Comparison of ENCODE assay signal across 8 cellular contexts in genomic region chr1:204406621-204407020, GRCh38. TPM values are rescaled to one million over a fixed set of nuclear protein-coding genes. Genes with fewer than 3 reads are reported as not detected.
A peak's percentile ranks its signal among the peaks of the same experiment; 100 is the strongest.
DNase-seq lines count a peak whose midpoint lies in the region; ATAC-seq and TF ChIP-seq lines count a peak whose summit lies in the region.

No MANE protein-coding gene starts in this region.

- no peaks in the 10 kb centered on the region for H3K27me3 ChIP-seq in heart right ventricle
- no peaks in the 10 kb centered on the region for H3K27me3 ChIP-seq in brain microvascular endothelial cell (replicated peaks)
- H3K27me3 ChIP-seq in aorta (ENCODE audit: control insufficient read depth in 1 of 2, insufficient read depth in 2 of 2, low read length in 1 of 2) = no peaks in the 10 kb centered on the region

- in situ Hi-C loops in brain microvascular endothelial cell (cut with HindIII; ENCODE audit: low pct_ligation_motif_present, low sequenced_read_pairs) = no loop called here

- H3K36me3 Mint-ChIP-seq in mesothelial cell of epicardium = peaks cover 5% of the 10 kb centered on the region

- no peaks in the 10 kb centered on the region for H3K9me3 Mint-ChIP-seq in mesothelial cell of epicardium

- TF ChIP-seq CTCF in heart right ventricle (IDR thresholded peaks at IDR 0.05) (no peak), brain microvascular endothelial cell (IDR thresholded peaks at IDR 0.05; ENCODE audit: low read depth, low read length, missing control alignments) (no peak), mesothelial cell of epicardium (IDR thresholded peaks at IDR 0.05; ENCODE audit: unreplicated experiment) (no peak)

- DNase-seq in heart right ventricle (no peak), Right ventricle myocardium superior (no peak), brain microvascular endothelial cell (no peak), mesothelial cell of epicardium (ENCODE audit: low spot score in 2 of 2, unreplicated experiment in 2 of 2) (no peak), aorta (no peak), NCI-H1436 (lab: John Stamatoyannopoulos, UW) (no peak), activated gamma-delta T cell treated with Interleukin-2 at 50 U/mL for 16 hours (no peak)

- intact Hi-C loops in heart right ventricle (cut with DNase I) = no loop called here
- intact Hi-C loops in Right ventricle myocardium superior (cut with DNase I) = no loop called here
- intact Hi-C loops in aorta (cut with DNase I) = loop anchor here in 1 of 2 donors (10.0 kb wide), 1 partner anchor 542 kb away; the partner anchor contains the start of gene SNRPE

- H3K4me3 Mint-ChIP-seq in mesothelial cell of epicardium = peak overlapping the region; percentile 100

- peaks cover 33% of the 10 kb centered on the region for H3K4me1 Mint-ChIP-seq in mesothelial cell of epicardium

- H3K4me3 ChIP-seq in heart right ventricle = peak overlapping the region in 9 of 10 donors; percentile 65 to 97 (median 85)
- H3K4me3 ChIP-seq in brain microvascular endothelial cell (ENCODE audit: low read depth, low read length) = peak overlapping the region; percentile 100
- peak overlapping the region; percentile 57 to 59 for H3K4me3 ChIP-seq in aorta (ENCODE audit: low read length in 2 of 2)

- WGBS in heart right ventricle, 2 donors = 57 to 64% methylated on average over 4 of the region's 4 CpGs
- 26 to 31% methylated on average over 4 of the region's 4 CpGs for WGBS in aorta, 2 donors

- peaks cover 0 to 61% (median 21%) of the 10 kb centered on the region in 9 donors for H3K36me3 ChIP-seq in heart right ventricle
- H3K36me3 ChIP-seq in brain microvascular endothelial cell (replicated peaks) = peaks cover 34% of the 10 kb centered on the region
- H3K36me3 ChIP-seq in aorta (ENCODE audit: control insufficient read depth in 1 of 2, insufficient read depth in 2 of 2, low read length in 1 of 2) = peaks cover 0 to 1% of the 10 kb centered on the region in 2 donors

- H3K4me1 ChIP-seq in heart right ventricle (peaks cover 0 to 42% (median 28%) of the 10 kb centered on the region in 9 donors), aorta (ENCODE audit: control insufficient read depth in 1 of 2, insufficient read depth in 2 of 2, low read length in 2 of 2) (peaks cover 3 to 4% of the 10 kb centered on the region in 2 donors)

- no peak overlapping the region for H3K27ac Mint-ChIP-seq in mesothelial cell of epicardium

- peak overlapping the region in 1 of 10 donors; percentile 100 for H3K27ac ChIP-seq in heart right ventricle
- no peak overlapping the region for H3K27ac ChIP-seq in brain microvascular endothelial cell
- H3K27ac ChIP-seq in aorta (ENCODE audit: low read depth in 1 of 2, low read length in 2 of 2) = no peak overlapping the region

- no peaks in the 10 kb centered on the region for H3K27me3 Mint-ChIP-seq in mesothelial cell of epicardium (ENCODE audit: low read depth)

- H3K9me3 ChIP-seq in heart right ventricle = no peaks in the 10 kb centered on the region
- no peaks in the 10 kb centered on the region for H3K9me3 ChIP-seq in aorta (ENCODE audit: control insufficient read depth, low read length)

- ATAC-seq in heart right ventricle (no peak), Right ventricle myocardium superior (ENCODE audit: poor library complexity) (no peak), aorta (ENCODE audit: low FRiP score) (no peak), HG03196 (IDR thresholded peaks at IDR 0.05; ENCODE audit: unreplicated experiment) (no peak)

RNA-seq across cellular contexts. Expression of gene PPP1R15B, which starts 5.0 kb away (rescaled TPM):
- total RNA-seq in heart right ventricle (10 to 100 TPM; 18.1 to 47.3 (median 22.5) TPM), Right ventricle myocardium superior (19.7 TPM), mesothelial cell of epicardium (56.2 to 57.5 TPM (median 57.5 TPM) in 3 replicates), aorta (10 to 100 TPM; 39.3 to 59.9 TPM)
- polyA plus RNA-seq in heart right ventricle (10 to 100 TPM in 1 of 2 donors, 1 to 10 TPM in 1; 8.4 to 13.0 TPM), aorta (10 to 100 TPM in 1 of 2 donors, 1 to 10 TPM in 1; 6.8 to 13.7 TPM)

RNA-seq across cellular contexts. Expression of gene PLEKHA6, which starts 46.9 kb away (rescaled TPM):
- 10 to 100 TPM in 9 of 10 donors, 1 to 10 TPM in 1; 4.8 to 34.9 (median 19.2) TPM for total RNA-seq in heart right ventricle
- polyA plus RNA-seq in heart right ventricle = 10 to 100 TPM in 1 of 2 donors, 1 to 10 TPM in 1; 3.3 to 18.2 TPM
- total RNA-seq in Right ventricle myocardium superior = 20.0 TPM
- 29.7 to 34.0 TPM (median 32.2 TPM) in 3 replicates for total RNA-seq in mesothelial cell of epicardium
- 10 to 100 TPM in 1 of 2 donors, 1 to 10 TPM in 1; 3.9 to 19.6 TPM for total RNA-seq in aorta
- polyA plus RNA-seq in aorta = 1 to 10 TPM in 1 of 2 donors, under 1 TPM in 1; 0.56 to 6.1 TPM
